18 cellular contexts compared by ENCODE assay signal in genomic region chr5:172315599-172316531, GRCh38. TPM values are rescaled to one million over a fixed set of nuclear protein-coding genes. Genes with fewer than 3 reads are reported as not detected.
DNase-seq lines count a peak whose midpoint lies in the region; ATAC-seq, FAIRE-seq and TF ChIP-seq lines count a peak whose summit lies in the region.
"Had no signal": no experiment of that assay in that cellular context is flagged by ENCODE, and none has a peak within 500 bp of the region (broad histone marks: within the 10 kb centered on the region; RNA-seq: fewer than 3 reads in every experiment).

No MANE protein-coding gene starts in this region.

- H3K36me3 ChIP-seq in Panc1 (ENCODE audit: control insufficient read depth, insufficient read depth, low read length): no peaks in the 10 kb centered on the region
- no peaks in the 10 kb centered on the region for H3K36me3 ChIP-seq in HepG2 (replicated peaks in 1 of 2; ENCODE audit: control insufficient read depth in 1 of 2, insufficient read depth in 2 of 2, low read length in 2 of 2)
- H3K36me3 ChIP-seq: tibial nerve had no signal

- H3K4me2 ChIP-seq in A549: peak overlapping the region; percentile 14; the same call in 2 of the 3 replicates
- no peak overlapping the region for H3K4me2 ChIP-seq in HepG2 (ENCODE audit: low read depth, low read length)

- H3K9me3 ChIP-seq in A549 (no peaks in the 10 kb centered on the region), Panc1 (ENCODE audit: control insufficient read depth, insufficient read depth, low read depth, low read length) (no peaks in the 10 kb centered on the region), HepG2 (ENCODE audit: low read length) (no peaks in the 10 kb centered on the region)
- H3K9me3 ChIP-seq: tibial nerve had no signal

- TF ChIP-seq CTCF in A549 (IDR thresholded peaks at IDR 0.05) (no peak), Panc1 (IDR thresholded peaks at IDR 0.05) (no peak), HepG2 (CRISPR knock-in tag; IDR thresholded peaks at IDR 0.05) (no peak)

- WGBS in A549 (ENCODE audit: missing lambda C conversion rate): 87% methylated on average over 11 of the region's 11 CpGs
- 58% methylated on average over 11 of the region's 11 CpGs for WGBS in HepG2 (ENCODE audit: low lambda C conversion rate)

- no peak overlapping the region for H3K27ac ChIP-seq in A549
- peak overlapping the region; percentile 77 for H3K27ac ChIP-seq in Panc1 (ENCODE audit: low read length)
- no peak overlapping the region for H3K27ac ChIP-seq in HepG2 (ENCODE audit: extremely low read length, insufficient read depth, low read length)
- H3K27ac ChIP-seq: tibial nerve had no signal

- H3K4me1 ChIP-seq in A549 (peaks cover 13% of the 10 kb centered on the region; the same call in 2 of the 3 replicates), Panc1 (ENCODE audit: control insufficient read depth, insufficient read depth, low read length) (peaks cover 23% of the 10 kb centered on the region), HepG2 (ENCODE audit: insufficient read depth, low read length) (no peaks in the 10 kb centered on the region)

- H3K27me3 ChIP-seq in Panc1 (ENCODE audit: control insufficient read depth, insufficient read depth, low read length) (no peaks in the 10 kb centered on the region), HepG2 (ENCODE audit: control insufficient read depth in 1 of 2, insufficient read depth in 2 of 2, low read length in 2 of 2) (peaks cover 0 to 7% of the 10 kb centered on the region in 2 experiments; a peak in 1 of 5 replicates)
- H3K27me3 ChIP-seq: tibial nerve had no signal

- H3K9ac ChIP-seq in HepG2 (ENCODE audit: insufficient read depth, low read depth, low read length): no peak overlapping the region

- intact Hi-C loops in Panc1 (cut with micrococcal nuclease; ENCODE audit: unreplicated experiment): no loop called here
- intact Hi-C loops in HepG2 (cut with micrococcal nuclease; ENCODE audit: unreplicated experiment): no loop called here

- TF ChIP-seq POLR2A in A549 (IDR thresholded peaks at IDR 0.05; ENCODE audit: low read length) (no peak), HepG2 (IDR thresholded peaks at IDR 0.05; ENCODE audit: insufficient read depth in 1 of 2, low read depth in 2 of 2, low read length in 2 of 2) (no peak)

- DNase-seq in A549 (ENCODE audit: low read depth in 1 of 2, low spot score in 1 of 2): no peak
- DNase-seq in Panc1 (ENCODE audit: low read depth, low spot score): no peak
- DNase-seq in SKM-1 (lab: John Stamatoyannopoulos, UW; ENCODE audit: unreplicated experiment): no peak
- DNase-seq in NCI-H345 (lab: John Stamatoyannopoulos, UW): no peak
- DNase-seq in HepG2 (ENCODE audit: low spot score): no peak
- DNase-seq: 8988T; activated CD4-positive, alpha-beta T cell treated with anti-CD3 and anti-CD28 coated beads for 1 hour; CD4-positive, CD25-positive, alpha-beta regulatory T cell; effector CD8-positive, alpha-beta T cell; mesenchymal stem cell; NCI-H526; right cardiac atrium; RPMI8226; stimulated activated CD4-positive, alpha-beta T cell treated with anti-CD3 and anti-CD28 coated beads, Interleukin-4, amount 100 ng/mL, for 1 hour had no signal

- in situ Hi-C loops in Panc1 (cut with HindIII; ENCODE audit: low pct_unique_long_range_greater_than_20kb, low sequenced_read_pairs): no loop called here
- in situ Hi-C loops in HepG2 (cut with HindIII; ENCODE audit: extremely low pct_ligation_motif_present, low pct_unique_long_range_greater_than_20kb): no loop called here

- no peak for TF ChIP-seq RAD21 in A549 (conservative IDR thresholded peaks at IDR 0.05 in 1 of 2, IDR thresholded peaks at IDR 0.05 in 1 of 2)
- TF ChIP-seq RAD21 in HepG2 (CRISPR knock-in tag; IDR thresholded peaks at IDR 0.05): no peak

- POLR2A ChIA-PET in A549 (lab: Yijun Ruan, JAX): no interaction called here
- POLR2A ChIA-PET in Panc1 (lab: Charles Lee): no interaction called here
- POLR2A ChIA-PET in HepG2 (lab: Yijun Ruan, JAX): no interaction called here

- H2AFZ ChIP-seq in HepG2 (ENCODE audit: low read length): no peak overlapping the region

- ATAC-seq in A549 (peak in 1 of 2 experiments; percentile 11; a peak in 1 of 6 replicates), GM21390 (IDR thresholded peaks at IDR 0.05; ENCODE audit: unreplicated experiment) (peak; percentile 47), HG03025 (IDR thresholded peaks at IDR 0.05; ENCODE audit: low FRiP score, unreplicated experiment) (peak; percentile 57), Panc1 (peak; percentile 73), HG03280 (IDR thresholded peaks at IDR 0.05; ENCODE audit: unreplicated experiment) (no peak), HepG2 (no peak)
- ATAC-seq: right cardiac atrium had no signal

- BruUV-seq in Panc1 (replicated peaks; lab: Mats Ljungman, UMichigan) (no TSS peak), HepG2 (replicated peaks; lab: Mats Ljungman, UMichigan) (no TSS peak)

- no peaks in the 10 kb centered on the region for H3K79me2 ChIP-seq in HepG2 (ENCODE audit: insufficient read depth, low read length)

- H4K20me1 ChIP-seq in HepG2 (ENCODE audit: insufficient read depth, low read length): no peaks in the 10 kb centered on the region

- H3K4me3 ChIP-seq in A549 (no peak overlapping the region), Panc1 (ENCODE audit: low read depth in 2 of 2, low read length in 2 of 2) (no peak overlapping the region), HepG2 (replicated peaks in 1 of 3; ENCODE audit: insufficient read depth in 1 of 3, low read depth in 2 of 3, low read length in 3 of 3) (no peak overlapping the region)
- H3K4me3 ChIP-seq: tibial nerve had no signal

- CTCF ChIA-PET in A549 (lab: Yijun Ruan, JAX): interaction anchor here (0.6 to 2.3 kb wide), 2 partner anchors 22 to 215 kb away, joined by 5 read pairs; no protein-coding TSS in a partner anchor
- CTCF ChIA-PET in Panc1 (lab: Charles Lee): no interaction called here
- CTCF ChIA-PET in HepG2 (lab: Yijun Ruan, JAX; ENCODE audit: low intra/inter-chr PET ratio, low total read pairs): no interaction called here

- TF ChIP-seq EP300 in A549 (IDR thresholded peaks at IDR 0.05): no peak
- TF ChIP-seq EP300 in HepG2 (IDR thresholded peaks at IDR 0.05; ENCODE audit: low read depth in 2 of 2, low read length in 2 of 2): no peak
- no peak for TF ChIP-seq EP300 in HepG2 (CRISPR knock-in tag; IDR thresholded peaks at IDR 0.05; ENCODE audit: borderline replicate concordance)

- FAIRE-seq in A549 (lab: Jason Lieb, UNC) (no peak), HepG2 (lab: Jason Lieb, UNC) (no peak)

TF ChIP-seq in A549, 52 proteins besides CTCF, POLR2A, EP300 and RAD21 (continues in another document):
- TF ChIP-seq RCOR1 (IDR thresholded peaks at IDR 0.05; ENCODE audit: low read depth, low read length): no peak
- TF ChIP-seq JUNB (IDR thresholded peaks at IDR 0.05): no peak
- TF ChIP-seq TFCP2L1 (CRISPR knock-in tag; IDR thresholded peaks at IDR 0.05): no peak
- no peak for TF ChIP-seq BHLHE40 (IDR thresholded peaks at IDR 0.05; ENCODE audit: low read depth, low read length)

TF ChIP-seq in HepG2, 621 proteins besides CTCF, POLR2A, EP300 and RAD21:
- no peak for TF ChIP-seq ZNF761 (CRISPR knock-in tag; conservative IDR thresholded peaks at IDR 0.05)
- TF ChIP-seq ZNF225 (CRISPR knock-in tag; IDR thresholded peaks at IDR 0.05): no peak
- TF ChIP-seq ATAD3A (CRISPR knock-in tag; IDR thresholded peaks at IDR 0.05): no peak
- no peak for TF ChIP-seq TCF7 (IDR thresholded peaks at IDR 0.05; ENCODE audit: low read depth)

RNA-seq across cellular contexts. Expression of gene UBTD2, which starts 32.3 kb away (rescaled TPM):
- polyA plus RNA-seq in A549 (2011; rRNA removed) (20.9 and 22.8 TPM in 2 replicates), A549 (2017; fragmentation: RNase III; extraction: RNeasy Plus Mini Kit Qiagen cat#74134 plus additional on column Dnase treatment) (15.0 to 18.0 TPM (median 16.4 TPM) in 3 replicates), HepG2 (2011; rRNA removed) (13.6 and 15.2 TPM in 2 replicates)
- 6.6 and 8.1 TPM in 2 replicates for polyA plus RNA-seq in A549 (2012; cell fraction: cytosol; rRNA removed)
- polyA plus RNA-seq in A549 (2012; cell fraction: nucleus; rRNA removed): 2.1 and 3.4 TPM in 2 replicates
- 11.1 and 11.8 TPM in 2 replicates for polyA minus RNA-seq in A549 (2011; rRNA and poly(A)+ RNA removed)
- total RNA-seq in Panc1 (2021; ENCODE audit: unreplicated experiment) (32.5 TPM), HepG2 (2016; rRNA removed; fragmentation: Illumina TruSeq; extraction: Trizol) (24.1 and 32.9 TPM in 2 replicates)
- polyA plus RNA-seq in Panc1 (2012; ENCODE audit: insufficient read length): 24.4 TPM
- total RNA-seq in HepG2 (2016; cell fraction: cytosol; rRNA removed; fragmentation: Illumina TruSeq; extraction: Trizol; ENCODE audit: low read depth): 9.7 and 11.2 TPM in 2 replicates
- 24.7 and 30.9 TPM in 2 replicates for total RNA-seq in HepG2 (2016; cell fraction: insoluble cytoplasmic fraction; rRNA removed; fragmentation: Illumina TruSeq; extraction: Trizol)
- total RNA-seq in HepG2 (2016; cell fraction: membrane; rRNA removed; fragmentation: Illumina TruSeq; extraction: Trizol): 41.5 and 46.2 TPM in 2 replicates
- total RNA-seq in HepG2 (2016; cell fraction: nucleus; rRNA removed; fragmentation: Illumina TruSeq; extraction: Trizol): 14.0 and 15.3 TPM in 2 replicates
- polyA plus RNA-seq in HepG2 (2011; cell fraction: cytosol; rRNA removed): 8.1 and 12.6 TPM in 2 replicates
- polyA plus RNA-seq in HepG2 (2011; cell fraction: nucleus; rRNA removed): 4.2 and 5.7 TPM in 2 replicates
- 15.3 and 22.4 TPM in 2 replicates for polyA plus RNA-seq in HepG2 (2012)
- 13.7 and 15.1 TPM in 2 replicates for polyA plus RNA-seq in HepG2 (2016; cell fraction: cytosol; fragmentation: Illumina TruSeq; extraction: Trizol; ENCODE audit: low read depth)
- 36.9 and 39.9 TPM in 2 replicates for polyA plus RNA-seq in HepG2 (2016; cell fraction: insoluble cytoplasmic fraction; fragmentation: Illumina TruSeq; extraction: Trizol; ENCODE audit: low read depth)
- polyA plus RNA-seq in HepG2 (2016; cell fraction: membrane; fragmentation: Illumina TruSeq; extraction: Trizol; ENCODE audit: low read depth): 40.2 and 41.2 TPM in 2 replicates
- polyA plus RNA-seq in HepG2 (2016; cell fraction: nucleus; fragmentation: Illumina TruSeq; extraction: Trizol; ENCODE audit: insufficient read depth, low read depth): 20.7 and 21.5 TPM in 2 replicates
- polyA minus RNA-seq in HepG2 (2011; rRNA and poly(A)+ RNA removed; ENCODE audit: low replicate concordance): 7.6 and 8.4 TPM in 2 replicates
- 14.6 and 18.6 TPM in 2 replicates for polyA minus RNA-seq in HepG2 (2011; cell fraction: cytosol; rRNA and poly(A)+ RNA removed)
- polyA minus RNA-seq in HepG2 (2011; cell fraction: nucleus; rRNA and poly(A)+ RNA removed): 12.5 and 14.8 TPM in 2 replicates

Comparison
In these comparisons a context has a peak if more than half of its experiments do, and no peak if none do; other contexts are left out.
1. ATAC-seq: peak in GM21390 (single experiment), HG03025 (single experiment) and Panc1 (single experiment); none in HG03280 (single experiment) and HepG2 (single experiment).